22 cellular contexts compared by ENCODE assay signal in the genomic region with DNA sequence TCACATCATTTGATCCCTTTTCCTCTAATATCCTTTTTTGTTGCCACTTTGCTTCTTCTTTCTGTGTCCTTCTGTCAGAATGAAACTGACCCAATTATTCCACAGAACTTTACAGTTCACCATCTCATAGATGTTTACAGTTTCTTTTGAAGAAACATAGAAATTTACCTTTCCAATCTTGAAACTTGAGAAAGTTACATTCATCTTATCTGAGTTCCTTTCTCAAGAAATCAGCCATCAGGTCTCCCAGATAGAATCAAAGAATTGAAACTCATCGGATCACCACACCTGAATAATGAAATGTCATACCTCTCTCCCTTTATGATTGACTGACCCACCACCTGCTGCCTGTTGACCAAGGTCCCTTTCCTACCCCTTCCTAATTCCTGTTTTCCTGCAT. TPM values are rescaled to one million over a fixed set of nuclear protein-coding genes. Genes with fewer than 3 reads are reported as not detected.
DNase-seq lines count a peak whose midpoint lies in the region; ATAC-seq, FAIRE-seq and TF ChIP-seq lines count a peak whose summit lies in the region.
"Had no signal": no experiment of that assay in that cellular context is flagged by ENCODE, and none has a peak within 500 bp of the region (broad histone marks: within the 10 kb centered on the region; RNA-seq: fewer than 3 reads in every experiment).

No MANE protein-coding gene starts in this region.

- no peak overlapping the region for H3K4me3 ChIP-seq in K562
- H3K4me3 ChIP-seq: GM23248 had no signal

- peaks cover 8% of the 10 kb centered on the region for H3K36me3 Mint-ChIP-seq in stimulated activated naive CD8-positive, alpha-beta T cell treated with anti-CD3 and anti-CD28 coated beads, Interleukin-15, Interleukin-2, amounts not matched to agents 100 ng/mL and 50 ng/mL, for 24 hours (ENCODE audit: low read depth)
- peaks cover 10% of the 10 kb centered on the region for H3K36me3 Mint-ChIP-seq in endothelial cell (ENCODE audit: low read depth, unreplicated experiment)

- peaks cover 7% of the 10 kb centered on the region for H3K9me3 Mint-ChIP-seq in stimulated activated naive CD8-positive, alpha-beta T cell treated with anti-CD3 and anti-CD28 coated beads, Interleukin-15, Interleukin-2, amounts not matched to agents 100 ng/mL and 50 ng/mL, for 24 hours
- peaks cover 10 to 12% of the 10 kb centered on the region in 2 donors for H3K9me3 Mint-ChIP-seq in stimulated activated naive CD8-positive, alpha-beta T cell treated with anti-CD3 and anti-CD28 coated beads, Interleukin-15, amount 100 ng/mL, for 72 hours
- H3K9me3 Mint-ChIP-seq in endothelial cell (ENCODE audit: unreplicated experiment), result peaks cover 7% of the 10 kb centered on the region

- no peak for ATAC-seq in stimulated activated naive CD8-positive, alpha-beta T cell treated with anti-CD3 and anti-CD28 coated beads, Interleukin-15, amount 100 ng/mL, for 72 hours
- ATAC-seq in K562 (no peak), GM18861 (IDR thresholded peaks at IDR 0.05; ENCODE audit: unreplicated experiment) (no peak), GM18520 (IDR thresholded peaks at IDR 0.05; ENCODE audit: unreplicated experiment) (no peak), GM19395 (IDR thresholded peaks at IDR 0.05; ENCODE audit: unreplicated experiment) (no peak)
- ATAC-seq: HCT116 had no signal

- no peak for TF ChIP-seq POLR2A in K562 (conservative IDR thresholded peaks at IDR 0.05)

- no peaks in the 10 kb centered on the region for H4K20me1 ChIP-seq in K562 (replicated peaks; ENCODE audit: control insufficient read depth, insufficient read depth, low read length)
- H4K20me1 ChIP-seq: BLaER1 treated with 17β-estradiol and CSF1 and Interleukin-3, amounts not matched to agents 10 nM and 100 nM had no signal

- in situ Hi-C loops in K562 (cut with MboI), result no loop called here

- no peaks in the 10 kb centered on the region for H3K36me3 ChIP-seq in K562 (ENCODE audit: control insufficient read depth, insufficient read depth, low read length)
- H3K36me3 ChIP-seq: BE2C had no signal

- H3K9me1 ChIP-seq in K562 (ENCODE audit: control insufficient read depth, insufficient read depth, low read length), result no peaks in the 10 kb centered on the region

- H3K4me1 ChIP-seq in K562 (replicated peaks in 1 of 2; ENCODE audit: control insufficient read depth in 2 of 2, insufficient read depth in 2 of 2, low read length in 2 of 2), result no peaks in the 10 kb centered on the region; a peak in 2 of 5 replicates
- H3K4me1 ChIP-seq: BE2C had no signal

- no peak for DNase-seq in stimulated activated naive CD8-positive, alpha-beta T cell treated with anti-CD3 and anti-CD28 coated beads, Interleukin-15, amount 100 ng/mL, for 72 hours
- no peak for DNase-seq in K562 (ENCODE audit: extremely low read depth in 1 of 4, low spot score in 3 of 4)
- DNase-seq in endothelial cell (ENCODE audit: low spot score), result no peak
- DNase-seq in NCI-H2227 (lab: John Stamatoyannopoulos, UW; ENCODE audit: unreplicated experiment), result no peak
- DNase-seq: AML-193; BE2C; CD4-positive, alpha-beta memory T cell; COR-L47; DMS153; DND-41; GM23248; H9; HFFc6 had no signal

- intact Hi-C loops in K562 (cut with micrococcal nuclease), result no loop called here

- no TSS peak for BruUV-seq in K562 (replicated peaks; lab: Mats Ljungman, UMichigan)

- peaks cover 7% of the 10 kb centered on the region for H3K4me1 Mint-ChIP-seq in stimulated activated naive CD8-positive, alpha-beta T cell treated with anti-CD3 and anti-CD28 coated beads, Interleukin-15, Interleukin-2, amounts not matched to agents 100 ng/mL and 50 ng/mL, for 24 hours (ENCODE audit: low read depth)
- H3K4me1 Mint-ChIP-seq in stimulated activated naive CD8-positive, alpha-beta T cell treated with anti-CD3 and anti-CD28 coated beads, Interleukin-15, amount 100 ng/mL, for 72 hours, result no peaks in the 10 kb centered on the region
- H3K4me1 Mint-ChIP-seq in endothelial cell (ENCODE audit: unreplicated experiment), result no peaks in the 10 kb centered on the region
- H3K4me1 Mint-ChIP-seq: CD4-positive, alpha-beta memory T cell had no signal

- peak overlapping the region; percentile 28 for H3K27ac Mint-ChIP-seq in stimulated activated naive CD8-positive, alpha-beta T cell treated with anti-CD3 and anti-CD28 coated beads, Interleukin-15, Interleukin-2, amounts not matched to agents 100 ng/mL and 50 ng/mL, for 24 hours
- no peak overlapping the region for H3K27ac Mint-ChIP-seq in stimulated activated naive CD8-positive, alpha-beta T cell treated with anti-CD3 and anti-CD28 coated beads, Interleukin-15, amount 100 ng/mL, for 72 hours
- no peak overlapping the region for H3K27ac Mint-ChIP-seq in endothelial cell (ENCODE audit: unreplicated experiment)
- H3K27ac Mint-ChIP-seq: H9, HFFc6 had no signal

- no peak overlapping the region for H3K4me3 Mint-ChIP-seq in stimulated activated naive CD8-positive, alpha-beta T cell treated with anti-CD3 and anti-CD28 coated beads, Interleukin-15, Interleukin-2, amounts not matched to agents 100 ng/mL and 50 ng/mL, for 24 hours
- H3K4me3 Mint-ChIP-seq in stimulated activated naive CD8-positive, alpha-beta T cell treated with anti-CD3 and anti-CD28 coated beads, Interleukin-15, amount 100 ng/mL, for 72 hours, result no peak overlapping the region
- peak overlapping the region; percentile 4 for H3K4me3 Mint-ChIP-seq in endothelial cell (ENCODE audit: unreplicated experiment)
- H3K4me3 Mint-ChIP-seq: CD4-positive, alpha-beta memory T cell; H9; HFFc6 had no signal

- H2AFZ ChIP-seq in K562 (ENCODE audit: low read depth, low read length), result no peak overlapping the region
- H2AFZ ChIP-seq: GM23248 had no signal

- no peak for TF ChIP-seq RAD21 in K562 (CRISPR knock-in tag; conservative IDR thresholded peaks at IDR 0.05 in 1 of 2, IDR thresholded peaks at IDR 0.05 in 1 of 2)

- CTCF ChIA-PET in K562 (lab: Yijun Ruan, JAX; ENCODE audit: low intra/inter-chr PET ratio), result no interaction called here

- WGBS in K562 (ENCODE audit: insufficient coverage, low coverage, missing lambda C conversion rate), result 3% methylated on average over 1 of the region's 1 CpG

- TF ChIP-seq EP300 in K562 (IDR thresholded peaks at IDR 0.05; ENCODE audit: low read length), result no peak

- no peak for TF ChIP-seq CTCF in K562 (IDR thresholded peaks at IDR 0.05 in 2 of 3, conservative IDR thresholded peaks at IDR 0.05 in 1 of 3; ENCODE audit: insufficient read depth in 2 of 3, low read depth in 1 of 3, low read length in 3 of 3)
- no peak for TF ChIP-seq CTCF in endothelial cell (IDR thresholded peaks at IDR 0.05; ENCODE audit: unreplicated experiment)

- POLR2A ChIA-PET in K562 (lab: Yijun Ruan, JAX), result interaction anchor here (0.6 kb wide), 1 partner anchor 146 kb away, joined by 3 read pairs; no protein-coding TSS in a partner anchor

- no peak for FAIRE-seq in K562 (lab: Jason Lieb, UNC)
- FAIRE-seq: A204.1, G401.6 had no signal

- H3K27ac ChIP-seq in K562 (ENCODE audit: extremely low read depth, low read depth, low read length), result no peak overlapping the region
- H3K27ac ChIP-seq: 22Rv1; BLaER1 treated with 17β-estradiol and CSF1 and Interleukin-3, amounts not matched to agents 10 nM and 100 nM; GM23248 had no signal

- H3K9ac ChIP-seq in K562 (ENCODE audit: insufficient read depth in 1 of 2, low read depth in 2 of 2, low read length in 2 of 2), result no peak overlapping the region
- H3K9ac ChIP-seq: BLaER1 treated with 17β-estradiol and CSF1 and Interleukin-3, amounts not matched to agents 10 nM and 100 nM; GM23248 had no signal

- H3K27me3 Mint-ChIP-seq in stimulated activated naive CD8-positive, alpha-beta T cell treated with anti-CD3 and anti-CD28 coated beads, Interleukin-15, Interleukin-2, amounts not matched to agents 100 ng/mL and 50 ng/mL, for 24 hours, result peaks cover 6% of the 10 kb centered on the region
- H3K27me3 Mint-ChIP-seq in stimulated activated naive CD8-positive, alpha-beta T cell treated with anti-CD3 and anti-CD28 coated beads, Interleukin-15, amount 100 ng/mL, for 72 hours, result no peaks in the 10 kb centered on the region
- no peaks in the 10 kb centered on the region for H3K27me3 Mint-ChIP-seq in endothelial cell (ENCODE audit: unreplicated experiment)
- H3K27me3 Mint-ChIP-seq: CD4-positive, alpha-beta memory T cell had no signal

- no peaks in the 10 kb centered on the region for H3K27me3 ChIP-seq in K562 (ENCODE audit: control insufficient read depth in 2 of 2, insufficient read depth in 2 of 2, low read length in 2 of 2)
- H3K27me3 ChIP-seq: BLaER1 treated with 17β-estradiol and CSF1 and Interleukin-3, amounts not matched to agents 10 nM and 100 nM had no signal

- H3K79me2 ChIP-seq in K562 (ENCODE audit: control insufficient read depth, insufficient read depth, low read length), result no peaks in the 10 kb centered on the region

- no peak overlapping the region for H3K4me2 ChIP-seq in K562 (ENCODE audit: insufficient read depth, low read length)
- H3K4me2 ChIP-seq: BLaER1 treated with 17β-estradiol and CSF1 and Interleukin-3, amounts not matched to agents 10 nM and 100 nM had no signal

- H3K9me3 ChIP-seq in K562 (replicated peaks; ENCODE audit: control insufficient read depth, insufficient read depth, low read depth, low read length), result peaks cover 8% of the 10 kb centered on the region
- H3K9me3 ChIP-seq: BE2C had no signal

RNA-seq across cellular contexts. Expression of a gene that starts 23.7 kb away (rescaled TPM):
- 5.1 and 7.5 TPM in 2 replicates for total RNA-seq in K562 (2011; cell fraction: chromatin; rRNA removed; ENCODE audit: low replicate concordance)
- total RNA-seq in K562 (2011; cell fraction: nucleolus; rRNA removed), result 8.3 and 10.5 TPM in 2 replicates
- 8.5 and 9.1 TPM in 2 replicates for total RNA-seq in K562 (2011; cell fraction: nucleoplasm; rRNA removed)
- total RNA-seq in K562 (2014; rRNA removed) (33.8 and 37.3 TPM in 2 replicates), K562 (2014; rRNA removed; fragmentation: Illumina TruSeq; extraction: Trizol) (9.5 and 12.6 TPM in 2 replicates), K562 (2015; rRNA removed; fragmentation: Illumina TruSeq; extraction: Trizol) (15.4 and 15.6 TPM in 2 replicates), K562 (2021) (15.1 and 17.6 TPM in 2 replicates), endothelial cell (ENCODE audit: unreplicated experiment) (7.6 TPM)
- polyA plus RNA-seq in K562 (2011; rRNA removed) (14.8 and 21.8 TPM in 2 replicates), K562 (2014; fragmentation: Illumina TruSeq; extraction: Trizol) (9.3 and 10.0 TPM in 2 replicates), K562 (2014; fragmentation: Nextera tagmentation; extraction: Ambion mirVana) (1 to 10 TPM; 2.5 to 5.5 TPM), K562 (2014; rRNA removed) (21.5 and 29.6 TPM in 2 replicates)
- 21.5 and 101 TPM in 2 replicates for polyA plus RNA-seq in K562 (2011; cell fraction: cytosol; rRNA removed)
- 16.1 and 19.9 TPM in 2 replicates for polyA plus RNA-seq in K562 (2011; cell fraction: nucleus; rRNA removed)
- polyA plus RNA-seq in K562 (2012), result 12.9 and 16.1 TPM in 2 replicates
- 6.4 and 9.5 TPM in 2 replicates for polyA minus RNA-seq in K562 (2011; rRNA and poly(A)+ RNA removed)
- polyA minus RNA-seq in K562 (2011; cell fraction: cytosol; rRNA and poly(A)+ RNA removed), result 6.2 and 7.5 TPM in 2 replicates
- polyA minus RNA-seq in K562 (2011; cell fraction: nucleus; rRNA and poly(A)+ RNA removed), result 6.5 and 8.0 TPM in 2 replicates

RNA-seq across cellular contexts. Expression of a gene that starts 33.2 kb away (rescaled TPM):
- 72.3 and 98.7 TPM in 2 replicates for total RNA-seq in K562 (2011; cell fraction: chromatin; rRNA removed; ENCODE audit: low replicate concordance)
- 43.0 and 50.5 TPM in 2 replicates for total RNA-seq in K562 (2011; cell fraction: nucleolus; rRNA removed)
- 68.0 and 93.6 TPM in 2 replicates for total RNA-seq in K562 (2011; cell fraction: nucleoplasm; rRNA removed)
- total RNA-seq in K562 (2014; rRNA removed) (16.0 and 16.1 TPM in 2 replicates), K562 (2014; rRNA removed; fragmentation: Illumina TruSeq; extraction: Trizol) (25.7 and 27.1 TPM in 2 replicates), K562 (2015; rRNA removed; fragmentation: Illumina TruSeq; extraction: Trizol) (23.6 and 23.9 TPM in 2 replicates), K562 (2021) (23.5 and 27.0 TPM in 2 replicates), endothelial cell (ENCODE audit: unreplicated experiment) (15.7 TPM)
- polyA plus RNA-seq in K562 (2011; rRNA removed) (20.1 and 24.5 TPM in 2 replicates), K562 (2014; fragmentation: Illumina TruSeq; extraction: Trizol) (26.2 and 27.4 TPM in 2 replicates), K562 (2014; fragmentation: Nextera tagmentation; extraction: Ambion mirVana) (10 to 100 TPM; 49.2 to 51.3 TPM), K562 (2014; rRNA removed) (31.7 and 32.5 TPM in 2 replicates)
- polyA plus RNA-seq in K562 (2011; cell fraction: cytosol; rRNA removed), result 11.7 and 14.6 TPM in 2 replicates
- 43.3 and 46.0 TPM in 2 replicates for polyA plus RNA-seq in K562 (2011; cell fraction: nucleus; rRNA removed)
- polyA plus RNA-seq in K562 (2012), result 12.9 and 14.2 TPM in 2 replicates
- polyA minus RNA-seq in K562 (2011; rRNA and poly(A)+ RNA removed), result 22.6 and 27.8 TPM in 2 replicates
- polyA minus RNA-seq in K562 (2011; cell fraction: cytosol; rRNA and poly(A)+ RNA removed), result 10.6 and 18.2 TPM in 2 replicates
- 23.3 and 29.3 TPM in 2 replicates for polyA minus RNA-seq in K562 (2011; cell fraction: nucleus; rRNA and poly(A)+ RNA removed)

RNA-seq across cellular contexts. Expression of a gene that starts 41.4 kb away (rescaled TPM):
- total RNA-seq in K562 (2011; cell fraction: chromatin; rRNA removed; ENCODE audit: low replicate concordance), result not detected in 2 replicates
- total RNA-seq in K562 (2011; cell fraction: nucleolus; rRNA removed), result not detected in 2 replicates
- total RNA-seq in K562 (2011; cell fraction: nucleoplasm; rRNA removed), result not detected in 2 replicates
- not detected in 2 replicates for total RNA-seq in K562 (2014; rRNA removed)
- total RNA-seq in K562 (2014; rRNA removed; fragmentation: Illumina TruSeq; extraction: Trizol), result not detected in 2 replicates
- total RNA-seq in K562 (2015; rRNA removed; fragmentation: Illumina TruSeq; extraction: Trizol), result not detected in 2 replicates
- total RNA-seq in K562 (2021), result 0.16 TPM in 1 of 2 replicates, not detected in the other
- not detected in 2 replicates for polyA plus RNA-seq in K562 (2011; rRNA removed)
- polyA plus RNA-seq in K562 (2011; cell fraction: cytosol; rRNA removed), result not detected in 2 replicates
- polyA plus RNA-seq in K562 (2011; cell fraction: nucleus; rRNA removed), result not detected in 2 replicates
- polyA plus RNA-seq in K562 (2012), result not detected in 2 replicates
- not detected in 2 replicates for polyA plus RNA-seq in K562 (2014; fragmentation: Illumina TruSeq; extraction: Trizol)
- not detected for polyA plus RNA-seq in K562 (2014; fragmentation: Nextera tagmentation; extraction: Ambion mirVana)
- not detected in 2 replicates for polyA plus RNA-seq in K562 (2014; rRNA removed)
- polyA minus RNA-seq in K562 (2011; rRNA and poly(A)+ RNA removed), result not detected in 2 replicates
- polyA minus RNA-seq in K562 (2011; cell fraction: cytosol; rRNA and poly(A)+ RNA removed), result not detected in 2 replicates
- not detected in 2 replicates for polyA minus RNA-seq in K562 (2011; cell fraction: nucleus; rRNA and poly(A)+ RNA removed)
- total RNA-seq in endothelial cell (ENCODE audit: unreplicated experiment), result 0.38 TPM
